In the genomic region with DNA sequence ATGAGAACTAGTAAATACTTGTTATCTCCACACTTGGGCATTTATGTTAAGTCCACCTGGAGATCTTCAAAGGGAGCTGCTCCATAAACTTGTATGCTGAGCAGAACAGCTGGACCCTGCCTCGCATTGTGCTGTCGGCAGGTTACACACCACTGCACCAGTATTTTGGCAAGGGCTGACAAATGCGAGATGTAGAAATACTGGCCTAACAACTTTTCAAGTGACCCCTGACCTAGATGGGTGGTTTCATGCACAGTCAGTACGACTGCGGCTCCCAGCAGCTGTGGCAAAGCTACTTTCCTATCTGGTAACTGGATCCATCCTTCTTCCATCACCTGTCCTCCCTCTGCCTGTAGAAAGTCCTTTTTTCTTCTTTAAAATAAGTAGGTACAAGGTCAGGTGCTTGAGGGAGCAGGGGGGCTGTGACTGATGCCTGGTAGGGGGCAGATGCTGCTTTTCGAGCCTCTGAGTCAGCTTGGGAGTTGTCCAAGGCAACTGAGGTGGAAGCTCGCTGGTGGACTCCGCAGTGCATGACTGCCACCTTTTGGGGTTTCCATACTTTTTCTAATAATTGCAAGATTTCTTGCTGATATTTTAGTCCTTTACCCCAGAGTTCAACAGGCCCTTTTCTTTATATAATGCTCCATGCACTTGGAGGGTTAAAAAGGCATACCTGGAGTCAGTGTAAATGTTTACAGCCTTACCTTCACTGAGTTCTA, we compare ENCODE assay signal across 21 cellular contexts.
"Had no signal": no experiment of that assay in that cellular context is flagged by ENCODE, and none has a peak within 500 bp of the region (broad histone marks: within the 10 kb centered on the region; RNA-seq: fewer than 3 reads in every experiment).

No MANE protein-coding gene starts in this region.

- H3K36me3 ChIP-seq: adrenal gland had no signal

- H3K27me3 Mint-ChIP-seq: activated naive CD8-positive, alpha-beta T cell; activated T-cell treated with anti-CD3 and anti-CD28 coated beads, Interleukin-2, amount 50 U/mL, for 24 hours; activated T-helper 17 cell treated with anti-CD3 and anti-CD28 coated beads, Interleukin-2, amount 50 U/mL, for 72 hours; central memory CD8-positive, alpha-beta T cell; naive thymus-derived CD4-positive, alpha-beta T cell; T-cell had no signal

- H3K4me3 ChIP-seq: adrenal gland, ascending aorta, heart right ventricle, lung, tibial artery had no signal

- H3K27ac Mint-ChIP-seq: activated naive CD8-positive, alpha-beta T cell; activated T-cell treated with anti-CD3 and anti-CD28 coated beads, Interleukin-2, amount 50 U/mL, for 24 hours; activated T-helper 17 cell treated with anti-CD3 and anti-CD28 coated beads, Interleukin-2, amount 50 U/mL, for 72 hours; naive thymus-derived CD4-positive, alpha-beta T cell; T-cell; WTC11 had no signal

- DNase-seq: activated CD8-positive, alpha-beta memory T cell treated with anti-CD3 and anti-CD28 coated beads for 24 hours; activated CD8-positive, alpha-beta memory T cell treated with anti-CD3 and anti-CD28 coated beads, Interleukin-2, amount 50 U/mL, for 4 hours; activated T-cell treated with anti-CD3 and anti-CD28 coated beads, Interleukin-2, amount 50 U/mL, for 24 hours; adrenal gland; heart right ventricle; kidney; naive thymus-derived CD4-positive, alpha-beta T cell; occipital lobe; stimulated activated CD4-positive, alpha-beta T cell treated with anti-CD3 and anti-CD28 coated beads, Interleukin-4, amount 100 ng/mL, for 24 hours; stimulated activated naive CD8-positive, alpha-beta T cell treated with anti-CD3 and anti-CD28 coated beads, Interleukin-15, Interleukin-2, amounts not matched to agents 100 U/mL and 50 U/mL, for 24 hours; substantia nigra; T-cell; tibial artery had no signal

- ATAC-seq: activated T-helper 17 cell treated with anti-CD3 and anti-CD28 coated beads, Interleukin-2, amount 50 U/mL, for 72 hours; heart right ventricle; left lobe of liver; naive thymus-derived CD4-positive, alpha-beta T cell; stimulated activated naive CD8-positive, alpha-beta T cell treated with anti-CD3 and anti-CD28 coated beads, Interleukin-15, Interleukin-2, amounts not matched to agents 100 U/mL and 50 U/mL, for 24 hours; T-cell; WTC11 had no signal

- H3K4me1 ChIP-seq: adrenal gland, ascending aorta had no signal

- H3K27ac ChIP-seq: adrenal gland, ascending aorta, heart right ventricle, tibial artery had no signal

- H3K4me3 Mint-ChIP-seq: activated naive CD8-positive, alpha-beta T cell; activated T-cell treated with anti-CD3 and anti-CD28 coated beads, Interleukin-2, amount 50 U/mL, for 24 hours; activated T-helper 17 cell treated with anti-CD3 and anti-CD28 coated beads, Interleukin-2, amount 50 U/mL, for 72 hours; central memory CD8-positive, alpha-beta T cell; naive thymus-derived CD4-positive, alpha-beta T cell; neural crest cell; T-cell; WTC11 had no signal

- H3K4me1 Mint-ChIP-seq: activated T-helper 17 cell treated with anti-CD3 and anti-CD28 coated beads, Interleukin-2, amount 50 U/mL, for 72 hours; central memory CD8-positive, alpha-beta T cell; naive thymus-derived CD4-positive, alpha-beta T cell; neural crest cell; WTC11 had no signal

- H3K27me3 ChIP-seq: adrenal gland, ascending aorta, heart right ventricle, tibial artery had no signal
